8 cellular contexts compared by ENCODE assay signal in genomic region chr6:143536866-143537691, GRCh38. TPM values are rescaled to one million over a fixed set of nuclear protein-coding genes. Genes with fewer than 3 reads are reported as not detected.
DNase-seq lines count a peak whose midpoint lies in the region; ATAC-seq and TF ChIP-seq lines count a peak whose summit lies in the region.

No MANE protein-coding gene starts in this region.

- peak overlapping the region in 1 of 2 experiments; percentile 50; a peak in 2 of 4 replicates for H3K4me3 ChIP-seq in DND-41 (ENCODE audit: low read depth in 1 of 2, low read length in 2 of 2)
- H3K4me3 ChIP-seq in right atrium auricular region, result peak overlapping the region; percentile 45 to 64
- peak overlapping the region; percentile 80 for H3K4me3 ChIP-seq in rectal smooth muscle tissue (ENCODE audit: low read length)

- ATAC-seq in DND-41 (ENCODE audit: insufficient read depth, low read depth) (peak; percentile 58; the same call in 2 of the 3 replicates), GM21529 (IDR thresholded peaks at IDR 0.05; ENCODE audit: unreplicated experiment) (peak; percentile 66)

- H3K36me3 ChIP-seq in DND-41 (ENCODE audit: insufficient read depth, low read length), result no peaks in the 10 kb centered on the region
- H3K36me3 ChIP-seq in right atrium auricular region, result no peaks in the 10 kb centered on the region
- no peaks in the 10 kb centered on the region for H3K36me3 ChIP-seq in rectal smooth muscle tissue (ENCODE audit: control insufficient read depth, insufficient read depth, low read length)

- H3K4me2 ChIP-seq in DND-41 (ENCODE audit: insufficient read depth, low read length), result peak overlapping the region; percentile 56

- DNase-seq in DND-41 (no peak), HuH-7.5 (ENCODE audit: low spot score) (peak; percentile 35), T-helper 1 cell (peak; percentile 28 to 75 (median 45)), amniotic stem cell (lab: John Stamatoyannopoulos, UW) (peak; percentile 2), right atrium auricular region (ENCODE audit: low spot score) (no peak), DMS114 treated with DMSO at 0.1 percent for 48 hours (lab: John Stamatoyannopoulos, UW; ENCODE audit: unreplicated experiment) (no peak)

- H3K27me3 ChIP-seq in DND-41 (ENCODE audit: insufficient read depth, low read length, poor library complexity), result peaks cover 56% of the 10 kb centered on the region
- no peaks in the 10 kb centered on the region for H3K27me3 ChIP-seq in right atrium auricular region
- no peaks in the 10 kb centered on the region for H3K27me3 ChIP-seq in rectal smooth muscle tissue (ENCODE audit: control insufficient read depth, insufficient read depth, low read length)

- H3K27ac ChIP-seq in DND-41 (ENCODE audit: low read length), result no peak overlapping the region
- H3K27ac ChIP-seq in right atrium auricular region, result peak overlapping the region; percentile 58 to 63
- H3K27ac ChIP-seq in rectal smooth muscle tissue (ENCODE audit: low read depth, low read length), result peak overlapping the region; percentile 4

- peak overlapping the region; percentile 49; the same call in 1 of the 2 replicates for H2AFZ ChIP-seq in DND-41 (ENCODE audit: low read depth, low read length)

- peak overlapping the region; percentile 26; the same call in 1 of the 2 replicates for H3K9ac ChIP-seq in DND-41 (ENCODE audit: low read depth, low read length)
- H3K9ac ChIP-seq in rectal smooth muscle tissue (ENCODE audit: low read length), result peak overlapping the region; percentile 17

- H3K9me3 ChIP-seq in DND-41 (ENCODE audit: insufficient read depth, low read length, severe bottlenecking) (no peaks in the 10 kb centered on the region), right atrium auricular region (no peaks in the 10 kb centered on the region)

- H3K79me2 ChIP-seq in DND-41 (ENCODE audit: insufficient read depth, low read length), result no peaks in the 10 kb centered on the region

- TF ChIP-seq CTCF in DND-41 (IDR thresholded peaks at IDR 0.05; ENCODE audit: borderline replicate concordance, extremely low read depth, low read length, poor library complexity, severe bottlenecking) (peak; percentile 18), right atrium auricular region (IDR thresholded peaks at IDR 0.05) (peak; percentile 41 to 60)

- 0 out of 2 replicates have a peak, but pooled peaks cover 2% of the 10 kb centered on the region for H4K20me1 ChIP-seq in DND-41 (ENCODE audit: insufficient read depth, low read length)

- H3K4me1 ChIP-seq in DND-41 (ENCODE audit: insufficient read depth, low read length) (peaks cover 5% of the 10 kb centered on the region; the same call in 1 of the 2 replicates), right atrium auricular region (peaks cover 0 to 7% of the 10 kb centered on the region in 2 donors), rectal smooth muscle tissue (ENCODE audit: control insufficient read depth, insufficient read depth, low read length) (no peaks in the 10 kb centered on the region)

RNA-seq across cellular contexts. Expression of gene FUCA2, which starts 25.6 kb away (rescaled TPM):
- total RNA-seq in right atrium auricular region, result 10 to 100 TPM; 17.3 to 27.3 TPM

Comparison
In these comparisons a context has a peak if more than half of its experiments do, and no peak if none do; other contexts are left out.
1. DNase-seq: peak in HuH-7.5 (single experiment), T-helper 1 cell (5 of 5) and amniotic stem cell (single experiment); none in DND-41 (single experiment), right atrium auricular region (single experiment) and DMS114 treated with DMSO at 0.1 percent for 48 hours (single experiment).